In the genomic region with DNA sequence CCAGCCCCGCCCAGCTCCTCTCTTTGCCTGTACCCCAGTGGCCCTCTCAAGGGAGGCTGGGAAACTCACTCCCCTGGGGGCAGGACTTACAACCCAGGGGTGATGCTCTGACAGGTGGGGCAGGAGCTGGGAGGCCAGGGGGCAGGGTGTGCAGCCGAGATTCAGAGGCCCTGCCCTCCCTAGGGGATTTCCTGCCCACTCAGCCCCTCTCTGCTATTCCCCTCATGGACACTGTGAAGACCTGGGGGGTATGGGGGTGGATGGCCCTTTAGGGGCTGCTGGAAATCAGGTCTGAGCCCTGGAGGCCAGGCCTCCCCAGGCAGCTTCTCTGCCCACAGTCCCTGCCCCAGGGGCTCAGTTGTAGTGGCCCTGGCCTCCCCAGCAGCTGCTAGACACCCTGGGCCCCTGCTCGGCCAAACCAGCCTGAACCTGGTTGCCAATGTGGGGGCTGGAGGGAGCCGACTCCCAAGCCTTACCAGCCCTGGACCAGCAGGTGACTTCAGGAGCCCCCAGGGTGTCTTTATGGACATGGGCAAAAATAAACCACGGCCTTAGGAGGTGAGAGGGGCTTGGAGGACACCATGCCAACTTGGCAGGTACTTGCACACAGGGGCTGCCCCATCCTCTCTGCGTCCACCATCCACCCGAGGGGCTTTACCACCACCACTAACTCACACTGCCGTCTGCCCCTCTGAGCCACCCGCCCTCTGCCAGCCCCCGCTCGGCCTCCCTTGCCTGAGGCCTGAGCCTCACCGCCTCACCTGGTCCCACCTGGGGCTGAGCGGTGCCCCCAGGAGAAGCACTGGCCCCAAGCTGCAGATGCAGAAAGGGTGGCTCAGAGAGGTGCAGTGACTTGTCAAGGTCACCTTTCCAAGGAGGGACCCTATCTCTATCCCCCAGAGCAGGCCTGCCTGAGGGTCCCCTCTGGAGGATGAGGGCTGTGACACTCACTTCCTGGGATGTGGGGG, we compare ENCODE assay signal across 17 cellular contexts. TPM values are rescaled to one million over a fixed set of nuclear protein-coding genes. Genes with fewer than 3 reads are reported as not detected.
A peak's percentile ranks its signal among the peaks of the same experiment; 100 is the strongest.
DNase-seq lines count a peak whose midpoint lies in the region; ATAC-seq and TF ChIP-seq lines count a peak whose summit lies in the region.
"Had no signal": no experiment of that assay in that cellular context is flagged by ENCODE, and none has a peak within 500 bp of the region (broad histone marks: within the 10 kb centered on the region; RNA-seq: fewer than 3 reads in every experiment).

No MANE protein-coding gene starts in this region.

- H3K27ac Mint-ChIP-seq in glutamatergic neuron (ENCODE audit: unreplicated experiment): no peak overlapping the region
- H3K27ac Mint-ChIP-seq: neural progenitor cell had no signal

- H3K4me1 ChIP-seq in right cardiac atrium (ENCODE audit: control insufficient read depth, insufficient read depth, low read length): peaks cover 3% of the 10 kb centered on the region
- H3K4me1 ChIP-seq in Panc1 (ENCODE audit: control insufficient read depth, insufficient read depth, low read length): peaks cover 48% of the 10 kb centered on the region
- H3K4me1 ChIP-seq in upper lobe of right lung: peaks cover 18% of the 10 kb centered on the region
- H3K4me1 ChIP-seq: BE2C, neural progenitor cell had no signal

- peaks cover 3% of the 10 kb centered on the region for H3K4me1 Mint-ChIP-seq in glutamatergic neuron (ENCODE audit: low read depth, unreplicated experiment)

- H3K36me3 ChIP-seq in Panc1 (ENCODE audit: control insufficient read depth, insufficient read depth, low read length) (no peaks in the 10 kb centered on the region; the same call in 1 of the 2 replicates), upper lobe of right lung (no peaks in the 10 kb centered on the region)
- H3K36me3 ChIP-seq: BE2C, neural progenitor cell, WERI-Rb-1 had no signal

- no peak overlapping the region for H3K27ac ChIP-seq in right cardiac atrium (ENCODE audit: low read length)
- H3K27ac ChIP-seq in Panc1 (ENCODE audit: low read length): peak overlapping the region; percentile 41; the same call in 1 of the 2 replicates
- no peak overlapping the region for H3K27ac ChIP-seq in upper lobe of right lung
- H3K27ac ChIP-seq: neural progenitor cell, WERI-Rb-1 had no signal

- POLR2A ChIA-PET in Panc1 (lab: Charles Lee): no interaction called here

- peaks cover 3% of the 10 kb centered on the region for H3K9me3 Mint-ChIP-seq in glutamatergic neuron (ENCODE audit: unreplicated experiment)

- no peaks in the 10 kb centered on the region for H3K27me3 ChIP-seq in right cardiac atrium (ENCODE audit: control insufficient read depth, insufficient read depth)
- H3K27me3 ChIP-seq in Panc1 (ENCODE audit: control insufficient read depth, insufficient read depth, low read length): no peaks in the 10 kb centered on the region
- peaks cover 13% of the 10 kb centered on the region for H3K27me3 ChIP-seq in upper lobe of right lung

- no TSS peak for BruUV-seq in Panc1 (replicated peaks; lab: Mats Ljungman, UMichigan)

- H3K27me3 Mint-ChIP-seq in glutamatergic neuron (ENCODE audit: unreplicated experiment): peaks cover 13% of the 10 kb centered on the region

- intact Hi-C loops in right cardiac atrium (cut with DNase I) (no loop called here), Right ventricle myocardium inferior (cut with DNase I) (loop anchor here (5.0 kb wide), 1 partner anchor 90 kb away; no protein-coding TSS in a partner anchor), Panc1 (cut with micrococcal nuclease; ENCODE audit: unreplicated experiment) (loop anchor here (10.0 kb wide), 2 partner anchors 163 to 293 kb away; no protein-coding TSS in a partner anchor), upper lobe of right lung (cut with DNase I) (no loop called here)

- no peak overlapping the region for H3K4me3 Mint-ChIP-seq in glutamatergic neuron (ENCODE audit: unreplicated experiment)
- H3K4me3 Mint-ChIP-seq: neural progenitor cell had no signal

- CTCF ChIA-PET in Panc1 (lab: Charles Lee): interaction anchor here (2.0 to 3.0 kb wide), 2 partner anchors 40 to 41 kb away, joined by 6 to 7 read pairs; no protein-coding TSS in a partner anchor

- H3K4me3 ChIP-seq in right cardiac atrium (ENCODE audit: low read length): no peak overlapping the region
- H3K4me3 ChIP-seq in Panc1 (ENCODE audit: low read depth in 2 of 2, low read length in 2 of 2): no peak overlapping the region
- no peak overlapping the region for H3K4me3 ChIP-seq in upper lobe of right lung
- H3K4me3 ChIP-seq: lung, neural progenitor cell had no signal

- in situ Hi-C loops in Panc1 (cut with HindIII; ENCODE audit: low pct_unique_long_range_greater_than_20kb, low sequenced_read_pairs): no loop called here

- H3K9me3 ChIP-seq in right cardiac atrium (ENCODE audit: control insufficient read depth, low read length) (no peaks in the 10 kb centered on the region), Panc1 (ENCODE audit: control insufficient read depth, insufficient read depth, low read depth, low read length) (no peaks in the 10 kb centered on the region), upper lobe of right lung (no peaks in the 10 kb centered on the region)
- H3K9me3 ChIP-seq: BE2C had no signal

- peak in 2 of 3 donors; percentile 45 to 52 for DNase-seq in right cardiac atrium
- no peak for DNase-seq in Right ventricle myocardium inferior (ENCODE audit: missing footprints)
- no peak for DNase-seq in Panc1 (ENCODE audit: low read depth, low spot score)
- peak; percentile 19 for DNase-seq in glutamatergic neuron
- peak; percentile 65 for DNase-seq in upper lobe of right lung
- DNase-seq in AG08396 (ENCODE audit: low spot score): no peak
- no peak for DNase-seq in medulla oblongata (ENCODE audit: extremely low spot score)
- DNase-seq: activated naive CD4-positive, alpha-beta T cell treated with anti-CD3 and anti-CD28 coated beads, Interleukin-2, amount 50 U/mL, for 16 hours; BE2C; DMS79 treated with DMSO at 0.1 percent for 48 hours; NCI-H1105 treated with DMSO at 0.1 percent for 48 hours; stimulated activated CD4-positive, alpha-beta T cell treated with anti-CD3 and anti-CD28 coated beads, Interleukin-4, amount 100 ng/mL, for 4 hours; WERI-Rb-1 had no signal

- 81% methylated on average over 13 of the region's 13 CpGs for WGBS in right cardiac atrium

- ATAC-seq in right cardiac atrium (no peak), Right ventricle myocardium inferior (no peak), Panc1 (no peak), upper lobe of right lung (no peak), GM21526 (IDR thresholded peaks at IDR 0.05; ENCODE audit: low FRiP score, unreplicated experiment) (no peak)
- ATAC-seq: sciatic nerve had no signal

- TF ChIP-seq CTCF in Panc1 (IDR thresholded peaks at IDR 0.05) (no peak), glutamatergic neuron (IDR thresholded peaks at IDR 0.05; ENCODE audit: partially characterized antibody, unreplicated experiment) (no peak), upper lobe of right lung (IDR thresholded peaks at IDR 0.05) (no peak)

- H3K36me3 Mint-ChIP-seq in glutamatergic neuron (ENCODE audit: unreplicated experiment): no peaks in the 10 kb centered on the region

RNA-seq across cellular contexts. Expression of gene PHLDA2, which starts 2.8 kb away (rescaled TPM):
- total RNA-seq in right cardiac atrium: 1 to 10 TPM in 1 of 4 donors, under 1 TPM in 2, not detected in 1; 0.57 to 2.1 (median 0.74) TPM
- polyA plus RNA-seq in right cardiac atrium: 2.0 TPM
- 0.65 TPM for total RNA-seq in Right ventricle myocardium inferior
- total RNA-seq in Panc1 (2021; ENCODE audit: unreplicated experiment): 195 TPM
- polyA plus RNA-seq in Panc1 (2012; ENCODE audit: insufficient read length): 286 TPM
- 1.2 TPM for total RNA-seq in glutamatergic neuron (ENCODE audit: unreplicated experiment)
- 15.5 TPM for total RNA-seq in upper lobe of right lung

RNA-seq across cellular contexts. Expression of gene CDKN1C, which starts 46.5 kb away (rescaled TPM):
- 10 to 100 TPM; 16.1 to 26.3 (median 21.4) TPM for total RNA-seq in right cardiac atrium
- polyA plus RNA-seq in right cardiac atrium: 27.6 TPM
- total RNA-seq in Right ventricle myocardium inferior: 40.0 TPM
- total RNA-seq in Panc1 (2021; ENCODE audit: unreplicated experiment): 4.6 TPM
- 10.9 TPM for polyA plus RNA-seq in Panc1 (2012; ENCODE audit: insufficient read length)
- total RNA-seq in glutamatergic neuron (ENCODE audit: unreplicated experiment): 391 TPM
- 42.1 TPM for total RNA-seq in upper lobe of right lung

Comparison
In these comparisons a context has a peak if more than half of its experiments do, and no peak if none do; other contexts are left out.
1. DNase-seq: peak in right cardiac atrium (2 of 3), glutamatergic neuron (single experiment) and upper lobe of right lung (single experiment); none in Right ventricle myocardium inferior (single experiment), Panc1 (single experiment), AG08396 (single experiment) and medulla oblongata (single experiment).
2. intact Hi-C loops: an anchor here in Right ventricle myocardium inferior (5.0 kb wide) and Panc1 (10.0 kb wide); none called in right cardiac atrium and upper lobe of right lung.
3. RNA of gene PHLDA2, which starts 2.8 kb away (total RNA-seq): 195 TPM in Panc1 (single experiment); 15.5 TPM in upper lobe of right lung (single experiment), 1.2 TPM in glutamatergic neuron (single experiment), 0.57 to 2.1 TPM in right cardiac atrium and 0.65 TPM in Right ventricle myocardium inferior (single experiment); every median in the first group is over 10 times any median in the second.